ENCODE assay signal across 12 cellular contexts in the genomic region with DNA sequence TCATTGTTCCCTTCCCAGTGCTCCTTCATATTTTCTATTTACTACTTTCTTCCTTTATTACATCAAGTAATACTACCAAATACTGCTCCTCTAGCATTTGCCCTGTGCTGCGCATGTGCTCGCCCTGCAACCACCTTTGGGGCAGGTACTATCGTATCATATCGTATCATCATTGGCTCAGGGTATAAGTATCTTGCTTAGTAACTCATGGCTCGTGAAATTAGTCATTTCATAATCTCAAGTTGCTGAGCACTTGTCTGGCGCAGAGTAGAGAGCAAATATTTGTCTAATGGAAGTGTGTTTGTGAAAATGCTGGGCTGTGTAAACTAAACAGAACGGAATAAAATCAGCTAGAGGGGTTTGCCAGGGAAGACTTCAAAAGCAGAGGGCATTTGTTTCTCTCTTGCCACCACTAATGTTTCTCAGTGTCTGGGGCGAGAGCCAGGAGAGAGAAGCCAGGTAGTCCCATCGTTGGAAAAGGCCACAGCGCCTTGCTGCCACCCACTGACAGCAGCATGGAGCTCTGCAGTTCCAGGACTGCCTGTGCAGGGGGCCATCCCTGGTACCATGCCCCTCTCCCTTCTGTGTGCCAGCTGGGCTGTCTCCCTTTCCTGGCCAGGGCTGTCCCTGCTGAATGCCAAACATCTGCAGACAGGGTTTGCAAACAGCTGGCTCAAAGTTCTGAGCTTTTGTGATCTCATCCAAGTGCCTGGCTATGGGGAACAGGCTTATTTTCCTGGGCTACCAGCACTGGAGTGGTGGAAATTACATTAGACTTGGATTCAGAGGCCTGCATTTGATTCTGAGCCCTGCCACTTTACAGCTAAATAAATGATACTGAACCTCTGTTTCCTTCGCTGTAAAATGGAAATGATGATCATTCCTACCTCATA. TPM values are rescaled to one million over a fixed set of nuclear protein-coding genes. Genes with fewer than 3 reads are reported as not detected.
A peak's percentile ranks its signal among the peaks of the same experiment; 100 is the strongest.
DNase-seq lines count a peak whose midpoint lies in the region; ATAC-seq, FAIRE-seq and TF ChIP-seq lines count a peak whose summit lies in the region.
"Had no signal": no experiment of that assay in that cellular context is flagged by ENCODE, and none has a peak within 500 bp of the region (broad histone marks: within the 10 kb centered on the region; RNA-seq: fewer than 3 reads in every experiment).

No MANE protein-coding gene starts in this region.

- peak; percentile 67 for ATAC-seq in sciatic nerve
- ATAC-seq in activated naive CD8-positive, alpha-beta T cell treated with anti-CD3 and anti-CD28 coated beads, Interleukin-2, amount 50 U/mL, for 24 hours: no peak
- ATAC-seq in HG02973 (IDR thresholded peaks at IDR 0.05; ENCODE audit: unreplicated experiment): no peak

- no peak overlapping the region for H3K4me3 ChIP-seq in fibroblast of the aortic adventitia (ENCODE audit: low read depth, low read length)
- H3K4me3 ChIP-seq: skin epidermis had no signal

- no peaks in the 10 kb centered on the region for H3K9me3 Mint-ChIP-seq in activated naive CD8-positive, alpha-beta T cell treated with anti-CD3 and anti-CD28 coated beads, Interleukin-2, amount 50 U/mL, for 24 hours
- H3K9me3 Mint-ChIP-seq: activated naive CD4-positive, alpha-beta T cell treated with anti-CD3 and anti-CD28 coated beads for 36 hours had no signal

- intact Hi-C loops in sciatic nerve (cut with DNase I): no loop called here

- TF ChIP-seq POLR2A in GM12892 (IDR thresholded peaks at IDR 0.05; ENCODE audit: low read depth, low read length): no peak

- peaks cover 3% of the 10 kb centered on the region for H3K27me3 Mint-ChIP-seq in activated naive CD8-positive, alpha-beta T cell treated with anti-CD3 and anti-CD28 coated beads, Interleukin-2, amount 50 U/mL, for 24 hours

- peak; percentile 41 for TF ChIP-seq CTCF in fibroblast of the aortic adventitia (IDR thresholded peaks at IDR 0.05; ENCODE audit: insufficient read depth, low read length)

- H3K4me1 Mint-ChIP-seq in activated naive CD8-positive, alpha-beta T cell treated with anti-CD3 and anti-CD28 coated beads, Interleukin-2, amount 50 U/mL, for 24 hours: peaks cover 4% of the 10 kb centered on the region

- DNase-seq in GM03348 (ENCODE audit: low spot score) (peak; percentile 47), NCI-H774 (lab: John Stamatoyannopoulos, UW) (peak; percentile 42), fibroblast of the aortic adventitia (ENCODE audit: low read depth) (peak; percentile 74), sciatic nerve (ENCODE audit: low spot score) (no peak), GM12892 (ENCODE audit: insufficient read length) (no peak), pons (ENCODE audit: low spot score) (no peak)
- DNase-seq in activated naive CD8-positive, alpha-beta T cell treated with anti-CD3 and anti-CD28 coated beads, Interleukin-2, amount 50 U/mL, for 24 hours: no peak
- DNase-seq: activated naive CD4-positive, alpha-beta T cell treated with anti-CD3 and anti-CD28 coated beads for 36 hours had no signal

- H3K27ac Mint-ChIP-seq in activated naive CD8-positive, alpha-beta T cell treated with anti-CD3 and anti-CD28 coated beads, Interleukin-2, amount 50 U/mL, for 24 hours: no peak overlapping the region
- H3K27ac Mint-ChIP-seq: activated naive CD4-positive, alpha-beta T cell treated with anti-CD3 and anti-CD28 coated beads for 36 hours had no signal

- no peaks in the 10 kb centered on the region for H3K36me3 Mint-ChIP-seq in activated naive CD8-positive, alpha-beta T cell treated with anti-CD3 and anti-CD28 coated beads, Interleukin-2, amount 50 U/mL, for 24 hours (ENCODE audit: low read depth)

- H3K4me3 Mint-ChIP-seq in activated naive CD8-positive, alpha-beta T cell treated with anti-CD3 and anti-CD28 coated beads, Interleukin-2, amount 50 U/mL, for 24 hours: no peak overlapping the region
- H3K4me3 Mint-ChIP-seq: activated naive CD4-positive, alpha-beta T cell treated with anti-CD3 and anti-CD28 coated beads for 36 hours; IgD-negative memory B cell had no signal

- no peak for FAIRE-seq in GM12892 (lab: Jason Lieb, UNC)

RNA-seq across cellular contexts. Expression of a gene that starts 19.9 kb away (rescaled TPM):
- total RNA-seq in fibroblast of the aortic adventitia (ENCODE audit: low replicate concordance) (7.5 and 14.7 TPM in 2 replicates), sciatic nerve (10.1 TPM)
- 19.3 TPM for polyA plus RNA-seq in GM12892 (2012; ENCODE audit: missing spikeins)

RNA-seq across cellular contexts. Expression of a gene that starts 34.3 kb away (rescaled TPM):
- total RNA-seq in fibroblast of the aortic adventitia (ENCODE audit: low replicate concordance) (0.41 and 3.8 TPM in 2 replicates), sciatic nerve (0.89 TPM)
- polyA plus RNA-seq in GM12892 (2012; ENCODE audit: missing spikeins): not detected
- total RNA-seq: activated naive CD4-positive, alpha-beta T cell treated with anti-CD3 and anti-CD28 coated beads for 36 hours; urinary bladder had no signal
- polyA plus RNA-seq: IgD-negative memory B cell had no signal

RNA-seq across cellular contexts. Expression of a gene that starts 43.7 kb away (rescaled TPM):
- total RNA-seq in fibroblast of the aortic adventitia (ENCODE audit: low replicate concordance) (49.9 and 66.6 TPM in 2 replicates), sciatic nerve (71.6 TPM)
- 41.5 TPM for polyA plus RNA-seq in GM12892 (2012; ENCODE audit: missing spikeins)

Comparison
In these comparisons a context has a peak if more than half of its experiments do, and no peak if none do; other contexts are left out.
1. DNase-seq: peak in GM03348 (single experiment), NCI-H774 (single experiment) and fibroblast of the aortic adventitia (single experiment); none in sciatic nerve (single experiment), activated naive CD8-positive, alpha-beta T cell treated with anti-CD3 and anti-CD28 coated beads, Interleukin-2, amount 50 U/mL, for 24 hours (single experiment), GM12892 (single experiment) and pons (single experiment).